Comparison of ENCODE assay signal across 24 cellular contexts in genomic region chr10:6470894-6471618, GRCh38.
DNase-seq lines count a peak whose midpoint lies in the region; ATAC-seq and TF ChIP-seq lines count a peak whose summit lies in the region.
"Had no signal": no experiment of that assay in that cellular context is flagged by ENCODE, and none has a peak within 500 bp of the region (broad histone marks: within the 10 kb centered on the region; RNA-seq: fewer than 3 reads in every experiment).

No MANE protein-coding gene starts in this region.

- H3K9me3 Mint-ChIP-seq in stimulated activated naive CD8-positive, alpha-beta T cell treated with anti-CD3 and anti-CD28 coated beads, Interleukin-15, Interleukin-2, amounts not matched to agents 100 ng/mL and 50 ng/mL, for 24 hours = peaks cover 4% of the 10 kb centered on the region
- H3K9me3 Mint-ChIP-seq in activated CD8-positive, alpha-beta T cell treated with anti-CD3 and anti-CD28 coated beads for 36 hours = peaks cover 4% of the 10 kb centered on the region
- H3K9me3 Mint-ChIP-seq: stimulated activated memory B cell treated with anti-CD40 and anti-IgM and Interleukin-4, amounts not matched to agents 10 μg/mL and 1 μg/mL and 100 μg/mL, for 72 hours had no signal

- peaks cover 69% of the 10 kb centered on the region for H3K36me3 Mint-ChIP-seq in stimulated activated naive CD8-positive, alpha-beta T cell treated with anti-CD3 and anti-CD28 coated beads, Interleukin-15, Interleukin-2, amounts not matched to agents 100 ng/mL and 50 ng/mL, for 24 hours (ENCODE audit: low read depth)
- peaks cover 74% of the 10 kb centered on the region for H3K36me3 Mint-ChIP-seq in activated CD8-positive, alpha-beta T cell treated with anti-CD3 and anti-CD28 coated beads for 36 hours (ENCODE audit: low read depth)
- H3K36me3 Mint-ChIP-seq: stimulated activated memory B cell treated with anti-CD40 and anti-IgM and Interleukin-4, amounts not matched to agents 10 μg/mL and 1 μg/mL and 100 μg/mL, for 72 hours had no signal

- no peak for DNase-seq in stimulated activated naive CD8-positive, alpha-beta T cell treated with anti-CD3 and anti-CD28 coated beads, Interleukin-15, Interleukin-2, amounts not matched to agents 100 U/mL and 50 U/mL, for 24 hours
- no peak for DNase-seq in activated CD8-positive, alpha-beta T cell treated with anti-CD3 and anti-CD28 coated beads for 36 hours
- DNase-seq in effector CD4-positive, alpha-beta T cell = no peak
- DNase-seq: activated gamma-delta T cell treated with Interleukin-2 at 50 U/mL for 16 hours; activated T-cell treated with anti-CD3 and anti-CD28 coated beads for 4 hours; aorta; C1 segment of cervical spinal cord; cortex of kidney; left lung; mesendoderm; MM.1S; NCI-H1417; NCI-H2081 treated with DMSO at 0.1 percent for 48 hours; NCI-H226; nucleus accumbens; sigmoid colon; stimulated activated CD4-positive, alpha-beta T cell treated with anti-CD3 and anti-CD28 coated beads, Interleukin-4, amount 100 ng/mL, for 24 hours had no signal

- no peaks in the 10 kb centered on the region for H3K27me3 Mint-ChIP-seq in stimulated activated naive CD8-positive, alpha-beta T cell treated with anti-CD3 and anti-CD28 coated beads, Interleukin-15, Interleukin-2, amounts not matched to agents 100 ng/mL and 50 ng/mL, for 24 hours
- no peaks in the 10 kb centered on the region for H3K27me3 Mint-ChIP-seq in activated CD8-positive, alpha-beta T cell treated with anti-CD3 and anti-CD28 coated beads for 36 hours

- intact Hi-C loops in activated CD8-positive, alpha-beta T cell treated with anti-CD3 and anti-CD28 coated beads for 36 hours (cut with micrococcal nuclease) = loop anchor here (5.0 kb wide), 2 partner anchors 41 to 111 kb away; partner anchors contain the start of gene PRKCQ

- CTCF ChIA-PET in activated CD8-positive, alpha-beta T cell treated with anti-CD3 and anti-CD28 coated beads for 36 hours (lab: Charles Lee) = interaction anchor here (0.7 kb wide), 1 partner anchor 172 kb away, joined by 3 read pairs; no protein-coding TSS in a partner anchor

- ATAC-seq in stimulated activated naive CD8-positive, alpha-beta T cell treated with anti-CD3 and anti-CD28 coated beads, Interleukin-15, Interleukin-2, amounts not matched to agents 100 U/mL and 50 U/mL, for 24 hours = no peak
- no peak for ATAC-seq in activated CD8-positive, alpha-beta T cell treated with anti-CD3 and anti-CD28 coated beads for 36 hours
- ATAC-seq in esophagus mucosa (peak; percentile 71), GM21619 (IDR thresholded peaks at IDR 0.05; ENCODE audit: unreplicated experiment) (no peak), HG02610 (IDR thresholded peaks at IDR 0.05; ENCODE audit: unreplicated experiment) (no peak)
- ATAC-seq: gastroesophageal sphincter; GM12878; left lung; stimulated activated memory B cell treated with anti-CD40 and anti-IgM and Interleukin-4, amounts not matched to agents 10 μg/mL and 1 μg/mL and 100 μg/mL, for 72 hours had no signal

- H3K4me1 Mint-ChIP-seq in stimulated activated naive CD8-positive, alpha-beta T cell treated with anti-CD3 and anti-CD28 coated beads, Interleukin-15, Interleukin-2, amounts not matched to agents 100 ng/mL and 50 ng/mL, for 24 hours (ENCODE audit: low read depth) = peaks cover 80% of the 10 kb centered on the region
- peaks cover 66% of the 10 kb centered on the region for H3K4me1 Mint-ChIP-seq in activated CD8-positive, alpha-beta T cell treated with anti-CD3 and anti-CD28 coated beads for 36 hours (ENCODE audit: low read depth)

- H3K4me3 Mint-ChIP-seq in stimulated activated naive CD8-positive, alpha-beta T cell treated with anti-CD3 and anti-CD28 coated beads, Interleukin-15, Interleukin-2, amounts not matched to agents 100 ng/mL and 50 ng/mL, for 24 hours = no peak overlapping the region
- no peak overlapping the region for H3K4me3 Mint-ChIP-seq in activated CD8-positive, alpha-beta T cell treated with anti-CD3 and anti-CD28 coated beads for 36 hours
- H3K4me3 Mint-ChIP-seq: stimulated activated memory B cell treated with anti-CD40 and anti-IgM and Interleukin-4, amounts not matched to agents 10 μg/mL and 1 μg/mL and 100 μg/mL, for 72 hours had no signal

- POLR2A ChIA-PET in activated CD8-positive, alpha-beta T cell treated with anti-CD3 and anti-CD28 coated beads for 36 hours (lab: Charles Lee) = interaction anchor here (0.6 to 1.4 kb wide), 3 partner anchors 93 to 188 kb away, joined by 3 to 4 read pairs (median 3); no protein-coding TSS in a partner anchor

- H3K27ac Mint-ChIP-seq in stimulated activated naive CD8-positive, alpha-beta T cell treated with anti-CD3 and anti-CD28 coated beads, Interleukin-15, Interleukin-2, amounts not matched to agents 100 ng/mL and 50 ng/mL, for 24 hours = peak overlapping the region; percentile 26
- H3K27ac Mint-ChIP-seq in activated CD8-positive, alpha-beta T cell treated with anti-CD3 and anti-CD28 coated beads for 36 hours = peak overlapping the region; percentile 40
- H3K27ac Mint-ChIP-seq: stimulated activated memory B cell treated with anti-CD40 and anti-IgM and Interleukin-4, amounts not matched to agents 10 μg/mL and 1 μg/mL and 100 μg/mL, for 72 hours had no signal

- no peak for TF ChIP-seq CTCF in activated CD8-positive, alpha-beta T cell treated with anti-CD3 and anti-CD28 coated beads for 36 hours (IDR thresholded peaks at IDR 0.05)
